In the genomic region with DNA sequence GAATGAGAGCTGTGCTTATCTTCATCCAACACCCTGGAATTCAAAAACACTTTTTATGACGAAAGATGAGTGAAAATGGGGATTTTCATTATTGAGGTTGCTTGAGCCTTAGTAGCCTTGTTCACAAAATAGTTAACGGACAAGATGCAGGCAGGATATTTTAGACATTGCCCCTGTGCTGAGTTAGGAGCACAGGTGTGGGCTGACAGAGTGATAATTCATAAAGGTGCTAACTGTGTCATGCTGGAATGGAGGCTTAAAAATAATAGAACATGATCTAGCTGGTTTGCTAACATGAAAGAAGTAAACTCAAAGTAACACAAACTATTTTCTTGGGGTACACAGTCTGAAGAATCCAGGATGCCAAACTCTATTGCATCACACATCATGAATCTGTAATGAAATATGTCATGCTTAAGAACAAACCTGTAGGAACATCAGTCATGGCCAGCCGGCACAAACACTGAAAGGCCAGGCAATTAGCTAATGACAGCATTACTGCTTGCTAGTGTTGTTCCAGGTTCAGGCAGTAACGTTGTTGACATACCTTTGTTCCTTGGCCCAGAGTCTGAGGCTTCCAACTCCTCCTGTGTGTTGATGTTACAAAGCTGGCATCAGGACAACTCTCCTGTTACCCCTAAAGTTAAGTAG, we compare ENCODE assay signal across 25 cellular contexts. TPM values are rescaled to one million over a fixed set of nuclear protein-coding genes. Genes with fewer than 3 reads are reported as not detected.
DNase-seq lines count a peak whose midpoint lies in the region; ATAC-seq, FAIRE-seq and TF ChIP-seq lines count a peak whose summit lies in the region.
"Had no signal": no experiment of that assay in that cellular context is flagged by ENCODE, and none has a peak within 500 bp of the region (broad histone marks: within the 10 kb centered on the region; RNA-seq: fewer than 3 reads in every experiment).

No MANE protein-coding gene starts in this region.

- DNase-seq in Right ventricle myocardium inferior (ENCODE audit: missing footprints) = no peak
- DNase-seq in right atrium auricular region (ENCODE audit: low spot score) = no peak
- DNase-seq in K562 (ENCODE audit: extremely low read depth in 1 of 4, low spot score in 3 of 4) = no peak
- peak; percentile 56 for DNase-seq in left kidney (ENCODE audit: low read depth, low spot score)
- DNase-seq in uterus = peak; percentile 31 to 40
- no peak for DNase-seq in SKM-1 treated with dmso at 0.1 percent for 144 hours (lab: John Stamatoyannopoulos, UW; ENCODE audit: unreplicated experiment)
- no peak for DNase-seq in SHP77 treated with DMSO at 0.1 percent for 48 hours (lab: John Stamatoyannopoulos, UW)
- DNase-seq in SK-N-SH = no peak
- DNase-seq: activated CD4-positive, alpha-beta T cell treated with anti-CD3 and anti-CD28 coated beads, Interleukin-2, amount 50 U/mL, for 1 hour; activated CD8-positive, alpha-beta memory T cell treated with anti-CD3 and anti-CD28 coated beads, Interleukin-2, amount 50 U/mL, for 4 hours; activated gamma-delta T cell treated with Interleukin-2 at 50 U/mL for 16 hours; cerebellar nuclear complex; effector memory CD4-positive, alpha-beta T cell; GF-D8; MM.1S; NCI-H187 treated with DMSO at 0.1 percent for 48 hours; NCI-H510A; T-helper 1 cell had no signal

- no peak for TF ChIP-seq POLR2A in K562 (conservative IDR thresholded peaks at IDR 0.05)
- no peak for TF ChIP-seq POLR2A in uterus (IDR thresholded peaks at IDR 0.05)

- TF ChIP-seq RAD21 in K562 (CRISPR knock-in tag; conservative IDR thresholded peaks at IDR 0.05 in 1 of 2, IDR thresholded peaks at IDR 0.05 in 1 of 2) = no peak
- TF ChIP-seq RAD21 in SK-N-SH (IDR thresholded peaks at IDR 0.05; ENCODE audit: low read length) = no peak

- TF ChIP-seq CTCF in right atrium auricular region (IDR thresholded peaks at IDR 0.05) (no peak), K562 (IDR thresholded peaks at IDR 0.05 in 2 of 3, conservative IDR thresholded peaks at IDR 0.05 in 1 of 3; ENCODE audit: insufficient read depth in 2 of 3, low read depth in 1 of 3, low read length in 3 of 3) (no peak), uterus (IDR thresholded peaks at IDR 0.05) (no peak), SK-N-SH (IDR thresholded peaks at IDR 0.05) (no peak)

- H3F3A ChIP-seq in SK-N-SH (replicated peaks; ENCODE audit: insufficient read depth) = no peaks in the 10 kb centered on the region

- H3K79me2 ChIP-seq in K562 (ENCODE audit: control insufficient read depth, insufficient read depth, low read length) (no peaks in the 10 kb centered on the region), SK-N-SH (ENCODE audit: insufficient read depth) (no peaks in the 10 kb centered on the region)
- H3K79me2 ChIP-seq: hepatocyte had no signal

- POLR2A ChIA-PET in K562 (lab: Yijun Ruan, JAX) (no interaction called here), SK-N-SH (lab: Yijun Ruan, JAX) (no interaction called here)

- H3K4me3 ChIP-seq in right atrium auricular region = no peak overlapping the region
- no peak overlapping the region for H3K4me3 ChIP-seq in K562
- no peak overlapping the region for H3K4me3 ChIP-seq in uterus
- no peak overlapping the region for H3K4me3 ChIP-seq in SK-N-SH (ENCODE audit: low read depth in 2 of 2, low read length in 1 of 2)
- H3K4me3 ChIP-seq: A549, BLaER1, GM12878, HAP-1, hepatocyte had no signal

- H3K27me3 ChIP-seq in right atrium auricular region (no peaks in the 10 kb centered on the region), K562 (ENCODE audit: control insufficient read depth in 2 of 2, insufficient read depth in 2 of 2, low read length in 2 of 2) (no peaks in the 10 kb centered on the region), uterus (no peaks in the 10 kb centered on the region), SK-N-SH (ENCODE audit: insufficient read depth) (no peaks in the 10 kb centered on the region)
- H3K27me3 ChIP-seq: BLaER1, hepatocyte had no signal

- H3K4me2 ChIP-seq in K562 (ENCODE audit: insufficient read depth, low read length) (no peak overlapping the region), SK-N-SH (no peak overlapping the region)
- H3K4me2 ChIP-seq: A549, BLaER1, hepatocyte had no signal

- no peaks in the 10 kb centered on the region for H3K36me3 ChIP-seq in right atrium auricular region
- no peaks in the 10 kb centered on the region for H3K36me3 ChIP-seq in K562 (ENCODE audit: control insufficient read depth, insufficient read depth, low read length)
- no peaks in the 10 kb centered on the region for H3K36me3 ChIP-seq in uterus
- no peaks in the 10 kb centered on the region for H3K36me3 ChIP-seq in SK-N-SH (replicated peaks in 1 of 2; ENCODE audit: control insufficient read depth in 1 of 2, insufficient read depth in 2 of 2, low read length in 1 of 2)
- H3K36me3 ChIP-seq: BLaER1, HAP-1 had no signal

- WGBS in K562 (ENCODE audit: insufficient coverage, low coverage, missing lambda C conversion rate) = 0% methylated on average over 4 of the region's 4 CpGs
- 90% methylated on average over 4 of the region's 4 CpGs for WGBS in SK-N-SH (ENCODE audit: low lambda C conversion rate)

- H3K9ac ChIP-seq in K562 (ENCODE audit: insufficient read depth in 1 of 2, low read depth in 2 of 2, low read length in 2 of 2) (no peak overlapping the region), SK-N-SH (no peak overlapping the region)
- H3K9ac ChIP-seq: BLaER1 had no signal

- CTCF ChIA-PET in K562 (lab: Yijun Ruan, JAX; ENCODE audit: low intra/inter-chr PET ratio) (no interaction called here), SK-N-SH (lab: Yijun Ruan, JAX) (interaction anchor here (1.2 kb wide), 1 partner anchor 78 kb away, joined by 3 read pairs; no protein-coding TSS in a partner anchor)

- no peaks in the 10 kb centered on the region for H3K9me1 ChIP-seq in K562 (ENCODE audit: control insufficient read depth, insufficient read depth, low read length)

- H2AFZ ChIP-seq in K562 (ENCODE audit: low read depth, low read length) (no peak overlapping the region), SK-N-SH (ENCODE audit: low read depth) (no peak overlapping the region)
- H2AFZ ChIP-seq: hepatocyte had no signal

- FAIRE-seq in K562 (lab: Jason Lieb, UNC) = no peak
- FAIRE-seq: A549, GM12878, keratinocyte, urothelium cell line had no signal

- in situ Hi-C loops in K562 (cut with MboI) = no loop called here

- no peaks in the 10 kb centered on the region for H3K9me2 ChIP-seq in SK-N-SH

- H3K9me3 ChIP-seq in right atrium auricular region (no peaks in the 10 kb centered on the region), K562 (replicated peaks; ENCODE audit: control insufficient read depth, insufficient read depth, low read depth, low read length) (no peaks in the 10 kb centered on the region), uterus (no peaks in the 10 kb centered on the region), SK-N-SH (no peaks in the 10 kb centered on the region)
- H3K9me3 ChIP-seq: A549, BLaER1, HAP-1 had no signal

- peaks cover 0 to 41% of the 10 kb centered on the region in 2 donors for H3K4me1 ChIP-seq in right atrium auricular region
- no peaks in the 10 kb centered on the region for H3K4me1 ChIP-seq in K562 (replicated peaks in 1 of 2; ENCODE audit: control insufficient read depth in 2 of 2, insufficient read depth in 2 of 2, low read length in 2 of 2)
- H3K4me1 ChIP-seq in uterus = peaks cover 0 to 7% of the 10 kb centered on the region in 2 donors
- H3K4me1 ChIP-seq in SK-N-SH (ENCODE audit: control insufficient read depth in 1 of 2, insufficient read depth in 2 of 2, low read depth in 1 of 2, low read length in 1 of 2) = no peaks in the 10 kb centered on the region
- H3K4me1 ChIP-seq: HAP-1 had no signal

- H3K27ac ChIP-seq in right atrium auricular region (peak overlapping the region in 1 of 2 donors; percentile 55), K562 (ENCODE audit: extremely low read depth, low read depth, low read length) (no peak overlapping the region), uterus (peak overlapping the region; percentile 57 to 64), SK-N-SH (ENCODE audit: low read depth in 2 of 2, low read length in 1 of 2) (no peak overlapping the region)
- H3K27ac ChIP-seq: A549, BLaER1, hepatocyte had no signal

- no TSS peak for BruUV-seq in K562 (replicated peaks; lab: Mats Ljungman, UMichigan)

- intact Hi-C loops in Right ventricle myocardium inferior (cut with DNase I) = no loop called here
- intact Hi-C loops in K562 (cut with micrococcal nuclease) = no loop called here
- intact Hi-C loops in uterus (cut with DNase I; ENCODE audit: low total_unique reads) = no loop called here

- no peak for TF ChIP-seq EP300 in K562 (IDR thresholded peaks at IDR 0.05; ENCODE audit: low read length)
- TF ChIP-seq EP300 in SK-N-SH (IDR thresholded peaks at IDR 0.05; ENCODE audit: borderline replicate concordance in 1 of 2, low read depth in 1 of 2, low read length in 1 of 2) = no peak

- H4K20me1 ChIP-seq in K562 (replicated peaks; ENCODE audit: control insufficient read depth, insufficient read depth, low read length) = no peaks in the 10 kb centered on the region
- no peaks in the 10 kb centered on the region for H4K20me1 ChIP-seq in SK-N-SH (ENCODE audit: insufficient read depth)
- H4K20me1 ChIP-seq: BLaER1 had no signal

- ATAC-seq in Right ventricle myocardium inferior (peak; percentile 21), K562 (no peak)
- ATAC-seq: A549, GM12878 had no signal

TF ChIP-seq in SK-N-SH, 30 proteins besides CTCF, POLR2A, EP300 and RAD21 (continues in another document):
- TF ChIP-seq JUND (IDR thresholded peaks at IDR 0.05) = no peak

RNA-seq across cellular contexts. Expression of a gene that starts 55.3 kb away (rescaled TPM):
- total RNA-seq in Right ventricle myocardium inferior = 146 TPM
- 100 to 1,000 TPM in 1 of 2 donors, 10 to 100 TPM in 1; 94.8 to 183 TPM for total RNA-seq in right atrium auricular region
- total RNA-seq in K562 (2011; cell fraction: chromatin; rRNA removed; ENCODE audit: low replicate concordance) = not detected in 2 replicates
- total RNA-seq in K562 (2011; cell fraction: nucleolus; rRNA removed) = not detected in 2 replicates
- not detected in 2 replicates for total RNA-seq in K562 (2011; cell fraction: nucleoplasm; rRNA removed)
- total RNA-seq in K562 (2014; rRNA removed) = not detected in 2 replicates
- not detected in 2 replicates for total RNA-seq in K562 (2014; rRNA removed; fragmentation: Illumina TruSeq; extraction: Trizol)
- 0.07 TPM in 1 of 2 replicates, not detected in the other for total RNA-seq in K562 (2015; rRNA removed; fragmentation: Illumina TruSeq; extraction: Trizol)
- total RNA-seq in K562 (2021) = 0.09 and 0.20 TPM in 2 replicates
- 0.13 and 0.30 TPM in 2 replicates for polyA plus RNA-seq in K562 (2011; rRNA removed)
- under 0.01 and 0.04 TPM in 2 replicates for polyA plus RNA-seq in K562 (2011; cell fraction: cytosol; rRNA removed)
- 0.18 and 0.37 TPM in 2 replicates for polyA plus RNA-seq in K562 (2011; cell fraction: nucleus; rRNA removed)
- 0.10 and 0.12 TPM in 2 replicates for polyA plus RNA-seq in K562 (2012)
- 0.01 and 0.22 TPM in 2 replicates for polyA plus RNA-seq in K562 (2014; fragmentation: Illumina TruSeq; extraction: Trizol)
- under 1 TPM; 0.03 to 0.31 TPM for polyA plus RNA-seq in K562 (2014; fragmentation: Nextera tagmentation; extraction: Ambion mirVana)
- under 0.01 TPM in 1 of 2 replicates, not detected in the other for polyA plus RNA-seq in K562 (2014; rRNA removed)
- 0.04 TPM in 1 of 2 replicates, not detected in the other for polyA minus RNA-seq in K562 (2011; rRNA and poly(A)+ RNA removed)
- polyA minus RNA-seq in K562 (2011; cell fraction: cytosol; rRNA and poly(A)+ RNA removed) = not detected in 2 replicates
- not detected in 2 replicates for polyA minus RNA-seq in K562 (2011; cell fraction: nucleus; rRNA and poly(A)+ RNA removed)
- total RNA-seq in uterus = 100 to 1,000 TPM in 1 of 4 donors, 10 to 100 TPM in 3; 32.0 to 111 (median 63.8) TPM
- 1.4 and 2.1 TPM in 2 replicates for polyA plus RNA-seq in SK-N-SH (2012; rRNA removed)
- 1.0 and 1.9 TPM in 2 replicates for polyA plus RNA-seq in SK-N-SH (2012; cell fraction: cytosol; rRNA removed)
- 3.1 and 3.5 TPM in 2 replicates for polyA plus RNA-seq in SK-N-SH (2012; cell fraction: nucleus; rRNA removed)

Comparison
In these comparisons a context has a peak if more than half of its experiments do, and no peak if none do; other contexts are left out.
1. DNase-seq: peak in left kidney (single experiment) and uterus (2 of 2); none in Right ventricle myocardium inferior (single experiment), right atrium auricular region (single experiment), K562 (0 of 4), SKM-1 treated with dmso at 0.1 percent for 144 hours (single experiment), SHP77 treated with DMSO at 0.1 percent for 48 hours (single experiment) and SK-N-SH (single experiment).
2. H3K27ac ChIP-seq: peak in uterus (2 of 2); none in K562 (single experiment) and SK-N-SH (0 of 2).
3. RNA of a gene that starts 55.3 kb away (total RNA-seq): 94.8 to 183 TPM in right atrium auricular region, 146 TPM in Right ventricle myocardium inferior (single experiment) and 32.0 to 111 TPM in uterus; 0.07 to 0.20 TPM in K562; every median in the first group is over 10 times any median in the second.